ENCODE assay signal across 1 cellular context in genomic region chr18:59142800-59143416, GRCh38.
TF ChIP-seq lines count a peak whose summit lies in the region.
"Not testable (repeated sequence)": the region's sequence is repeated elsewhere in the genome, so short reads cannot be mapped to it uniquely, and the experiment has no call there.

No MANE protein-coding gene starts in this region.

TF ChIP-seq in HepG2, 621 proteins besides CTCF, POLR2A, EP300 and RAD21:
- TF ChIP-seq GATAD2A (CRISPR knock-in tag; IDR thresholded peaks at IDR 0.05) (0 out of 2 replicates have a peak, but pooled peaks have one; percentile 18), ZMYM3 (CRISPR knock-in tag; IDR thresholded peaks at IDR 0.05) (peak; percentile 45; the same call in 1 of the 2 replicates), DRAP1 (CRISPR knock-in tag; IDR thresholded peaks at IDR 0.05) (peak; percentile 13; the same call in 1 of the 2 replicates), FOXA1 (CRISPR knock-in tag; IDR thresholded peaks at IDR 0.05) (peak; percentile 61), FOXA3 (CRISPR knock-in tag; IDR thresholded peaks at IDR 0.05) (peak; percentile 47; the same call in 1 of the 2 replicates), RARA (CRISPR knock-in tag; IDR thresholded peaks at IDR 0.05) (0 out of 2 replicates have a peak, but pooled peaks have one; percentile 19), ZNF317 (CRISPR knock-in tag; IDR thresholded peaks at IDR 0.05) (0 out of 2 replicates have a peak, but pooled peaks have one; percentile 14), ZNF644 (CRISPR knock-in tag; IDR thresholded peaks at IDR 0.05; ENCODE audit: low read depth) (peak; percentile 60; the same call in 1 of the 2 replicates), ARID5B (CRISPR knock-in tag; IDR thresholded peaks at IDR 0.05) (0 out of 2 replicates have a peak, but pooled peaks have one; percentile 15), ATF4 (CRISPR knock-in tag; IDR thresholded peaks at IDR 0.05) (0 out of 4 replicates have a peak, but pooled peaks of 1 of the 2 experiments have one; percentile 31), ZNF292 (CRISPR knock-in tag; IDR thresholded peaks at IDR 0.05; ENCODE audit: borderline replicate concordance, low read depth) (0 out of 2 replicates have a peak, but pooled peaks have one; percentile 16)
- TF ChIP-seq FOXA1 (IDR thresholded peaks at IDR 0.05), result not testable (repeated sequence)
